In genomic region chr22:29265929-29266328, GRCh38 we compare ENCODE assay signal across 9 cellular contexts. TPM values are rescaled to one million over a fixed set of nuclear protein-coding genes. Genes with fewer than 3 reads are reported as not detected.
A peak's percentile ranks its signal among the peaks of the same experiment; 100 is the strongest.
DNase-seq lines count a peak whose midpoint lies in the region; ATAC-seq, FAIRE-seq and TF ChIP-seq lines count a peak whose summit lies in the region.
"Had no signal": no experiment of that assay in that cellular context is flagged by ENCODE, and none has a peak within 500 bp of the region (broad histone marks: within the 10 kb centered on the region; RNA-seq: fewer than 3 reads in every experiment).

No MANE protein-coding gene starts in this region.

- in situ Hi-C loops in K562 (cut with MboI) = no loop called here
- in situ Hi-C loops in brain microvascular endothelial cell (cut with HindIII; ENCODE audit: low pct_ligation_motif_present, low sequenced_read_pairs) = no loop called here

- POLR2A ChIA-PET in K562 (lab: Yijun Ruan, JAX) = interaction anchor here (0.8 to 2.9 kb wide), 3 partner anchors 11 to 270 kb away, joined by 3 to 9 read pairs (median 3); no protein-coding TSS in a partner anchor

- intact Hi-C loops in K562 (cut with micrococcal nuclease) = loop anchor here (10.0 kb wide), 1 partner anchor 381 kb away; the partner anchor contains the start of gene ZNRF3

- H3K27me3 ChIP-seq in K562 (ENCODE audit: control insufficient read depth in 2 of 2, insufficient read depth in 2 of 2, low read length in 2 of 2) (no peaks in the 10 kb centered on the region), neural cell (ENCODE audit: insufficient read depth, low read depth, low read length) (no peaks in the 10 kb centered on the region), brain microvascular endothelial cell (replicated peaks) (no peaks in the 10 kb centered on the region)

- H3K27ac ChIP-seq in KOPT-K1 (ENCODE audit: low read depth, low read length, poor library complexity, severe bottlenecking) (peak overlapping the region; percentile 98), K562 (ENCODE audit: extremely low read depth, low read depth, low read length) (peak overlapping the region; percentile 100), neural cell (ENCODE audit: low read length) (no peak overlapping the region), brain microvascular endothelial cell (no peak overlapping the region)

- H3K4me2 ChIP-seq in K562 (ENCODE audit: insufficient read depth, low read length) = peak overlapping the region; percentile 96
- no peak overlapping the region for H3K4me2 ChIP-seq in neural cell (ENCODE audit: low read length)

- H3K9me3 ChIP-seq in KOPT-K1 (ENCODE audit: insufficient read depth, low read length, poor library complexity, severe bottlenecking) (no peaks in the 10 kb centered on the region), K562 (replicated peaks; ENCODE audit: control insufficient read depth, insufficient read depth, low read depth, low read length) (no peaks in the 10 kb centered on the region), neural cell (ENCODE audit: low read length) (no peaks in the 10 kb centered on the region)

- H2AFZ ChIP-seq in K562 (ENCODE audit: low read depth, low read length) = no peak overlapping the region
- H2AFZ ChIP-seq in neural cell (ENCODE audit: low read depth, low read length) = no peak overlapping the region

- H3K4me3 ChIP-seq in K562 = peak overlapping the region; percentile 91; the same call in 1 of the 2 replicates
- H3K4me3 ChIP-seq in neural cell (ENCODE audit: low read length) = peak overlapping the region; percentile 91
- no peak overlapping the region for H3K4me3 ChIP-seq in brain microvascular endothelial cell (ENCODE audit: low read depth, low read length)

- peaks cover 47% of the 10 kb centered on the region for H3K36me3 ChIP-seq in KOPT-K1 (ENCODE audit: insufficient read depth, low read length)
- peaks cover 51% of the 10 kb centered on the region for H3K36me3 ChIP-seq in K562 (ENCODE audit: control insufficient read depth, insufficient read depth, low read length)
- H3K36me3 ChIP-seq in neural cell (ENCODE audit: insufficient read depth, low read length) = no peaks in the 10 kb centered on the region
- H3K36me3 ChIP-seq in brain microvascular endothelial cell (replicated peaks) = peaks cover 12% of the 10 kb centered on the region

- CTCF ChIA-PET in K562 (lab: Yijun Ruan, JAX; ENCODE audit: low intra/inter-chr PET ratio) = no interaction called here

- FAIRE-seq in K562 (lab: Jason Lieb, UNC) = no peak

- H3K9me1 ChIP-seq in K562 (ENCODE audit: control insufficient read depth, insufficient read depth, low read length) = peaks cover 3% of the 10 kb centered on the region

- BruUV-seq in K562 (replicated peaks; lab: Mats Ljungman, UMichigan) = no TSS peak

- 90% methylated on average over 3 of the region's 4 CpGs for WGBS in K562 (ENCODE audit: insufficient coverage, low coverage, missing lambda C conversion rate)

- TF ChIP-seq EP300 in K562 (IDR thresholded peaks at IDR 0.05; ENCODE audit: low read length) (no peak), neural cell (conservative IDR thresholded peaks at IDR 0.05; ENCODE audit: poor library complexity, severe bottlenecking) (no peak)

- H3K9ac ChIP-seq in K562 (ENCODE audit: insufficient read depth in 1 of 2, low read depth in 2 of 2, low read length in 2 of 2) (peak overlapping the region; percentile 100), neural cell (ENCODE audit: low read length) (no peak overlapping the region)

- no peak for ATAC-seq in K562

- TF ChIP-seq RAD21 in K562 (CRISPR knock-in tag; conservative IDR thresholded peaks at IDR 0.05 in 1 of 2, IDR thresholded peaks at IDR 0.05 in 1 of 2) = no peak
- TF ChIP-seq RAD21 in neural cell (conservative IDR thresholded peaks at IDR 0.05) = no peak

- no peaks in the 10 kb centered on the region for H3F3A ChIP-seq in neural cell (ENCODE audit: insufficient read depth, low read length, poor library complexity, severe bottlenecking)

- TF ChIP-seq POLR2A in K562 (conservative IDR thresholded peaks at IDR 0.05) = no peak

- H3K9me2 ChIP-seq in neural cell (ENCODE audit: insufficient read depth, low read length) = no peaks in the 10 kb centered on the region

- H4K20me1 ChIP-seq in K562 (replicated peaks; ENCODE audit: control insufficient read depth, insufficient read depth, low read length) (peaks cover 24% of the 10 kb centered on the region), neural cell (ENCODE audit: insufficient read depth) (peaks cover 15% of the 10 kb centered on the region)

- H3K4me1 ChIP-seq in K562 (replicated peaks in 1 of 2; ENCODE audit: control insufficient read depth in 2 of 2, insufficient read depth in 2 of 2, low read length in 2 of 2) = peaks cover 24 to 26% of the 10 kb centered on the region in 2 experiments; a peak in 4 of 5 replicates

- H3K79me2 ChIP-seq in K562 (ENCODE audit: control insufficient read depth, insufficient read depth, low read length) (peaks cover 54% of the 10 kb centered on the region), neural cell (replicated peaks; ENCODE audit: insufficient read depth, low read length) (peaks cover 45% of the 10 kb centered on the region)

- TF ChIP-seq CTCF in K562 (IDR thresholded peaks at IDR 0.05 in 2 of 3, conservative IDR thresholded peaks at IDR 0.05 in 1 of 3; ENCODE audit: insufficient read depth in 2 of 3, low read depth in 1 of 3, low read length in 3 of 3) (no peak), neural cell (IDR thresholded peaks at IDR 0.05; ENCODE audit: poor library complexity, severe bottlenecking) (no peak), brain microvascular endothelial cell (IDR thresholded peaks at IDR 0.05; ENCODE audit: low read depth, low read length, missing control alignments) (no peak)

- DNase-seq in EH (ENCODE audit: low read depth) (peak; percentile 19), K562 (ENCODE audit: extremely low read depth in 1 of 4, low spot score in 3 of 4) (no peak), DMS53 treated with DMSO at 0.1 percent for 48 hours (lab: John Stamatoyannopoulos, UW; ENCODE audit: unreplicated experiment) (no peak), brain microvascular endothelial cell (no peak), NOMO-1 treated with DMSO at 0.1 percent for 48 hours (lab: John Stamatoyannopoulos, UW; ENCODE audit: unreplicated experiment) (no peak)
- DNase-seq: amygdala had no signal

RNA-seq across cellular contexts. Expression of gene RHBDD3, which starts 1.9 kb away (rescaled TPM):
- total RNA-seq in K562 (2011; cell fraction: chromatin; rRNA removed; ENCODE audit: low replicate concordance) = 10.9 and 42.9 TPM in 2 replicates
- total RNA-seq in K562 (2011; cell fraction: nucleolus; rRNA removed) = 47.1 and 51.4 TPM in 2 replicates
- 27.9 and 28.5 TPM in 2 replicates for total RNA-seq in K562 (2011; cell fraction: nucleoplasm; rRNA removed)
- 30.9 and 37.1 TPM in 2 replicates for total RNA-seq in K562 (2014; rRNA removed)
- total RNA-seq in K562 (2014; rRNA removed; fragmentation: Illumina TruSeq; extraction: Trizol) = 7.3 and 8.5 TPM in 2 replicates
- 18.0 and 20.8 TPM in 2 replicates for total RNA-seq in K562 (2015; rRNA removed; fragmentation: Illumina TruSeq; extraction: Trizol)
- 29.9 and 30.3 TPM in 2 replicates for total RNA-seq in K562 (2021)
- polyA plus RNA-seq in K562 (2011; rRNA removed) = 14.0 and 17.4 TPM in 2 replicates
- polyA plus RNA-seq in K562 (2011; cell fraction: cytosol; rRNA removed) = 21.8 and 63.3 TPM in 2 replicates
- polyA plus RNA-seq in K562 (2011; cell fraction: nucleus; rRNA removed) = 18.2 and 35.0 TPM in 2 replicates
- 22.9 and 35.2 TPM in 2 replicates for polyA plus RNA-seq in K562 (2012)
- polyA plus RNA-seq in K562 (2014; fragmentation: Illumina TruSeq; extraction: Trizol) = 10.2 and 20.1 TPM in 2 replicates
- 1 to 10 TPM in 1 of 2 experiments, under 1 TPM in 1; 0.32 to 1.2 TPM for polyA plus RNA-seq in K562 (2014; fragmentation: Nextera tagmentation; extraction: Ambion mirVana)
- polyA plus RNA-seq in K562 (2014; rRNA removed) = 35.6 and 39.3 TPM in 2 replicates
- polyA minus RNA-seq in K562 (2011; rRNA and poly(A)+ RNA removed) = 2.8 and 5.3 TPM in 2 replicates
- 9.1 and 13.8 TPM in 2 replicates for polyA minus RNA-seq in K562 (2011; cell fraction: cytosol; rRNA and poly(A)+ RNA removed)
- 10.9 and 11.4 TPM in 2 replicates for polyA minus RNA-seq in K562 (2011; cell fraction: nucleus; rRNA and poly(A)+ RNA removed)
- polyA plus RNA-seq in neural cell = 114 and 135 TPM in 2 replicates
- 40.3 and 55.3 TPM in 2 replicates for polyA minus RNA-seq in neural cell

RNA-seq across cellular contexts. Expression of gene EWSR1, which starts 2.1 kb away (rescaled TPM):
- 290 and 407 TPM in 2 replicates for total RNA-seq in K562 (2011; cell fraction: chromatin; rRNA removed; ENCODE audit: low replicate concordance)
- total RNA-seq in K562 (2011; cell fraction: nucleolus; rRNA removed) = 162 and 182 TPM in 2 replicates
- total RNA-seq in K562 (2011; cell fraction: nucleoplasm; rRNA removed) = 269 and 319 TPM in 2 replicates
- total RNA-seq in K562 (2014; rRNA removed) (283 and 302 TPM in 2 replicates), K562 (2014; rRNA removed; fragmentation: Illumina TruSeq; extraction: Trizol) (131 and 132 TPM in 2 replicates), K562 (2015; rRNA removed; fragmentation: Illumina TruSeq; extraction: Trizol) (172 and 181 TPM in 2 replicates), K562 (2021) (233 and 254 TPM in 2 replicates)
- polyA plus RNA-seq in K562 (2011; rRNA removed) (239 and 279 TPM in 2 replicates), K562 (2014; fragmentation: Illumina TruSeq; extraction: Trizol) (375 and 450 TPM in 2 replicates), K562 (2014; fragmentation: Nextera tagmentation; extraction: Ambion mirVana) (100 to 1,000 TPM in 1 of 2 experiments, 10 to 100 TPM in 1; 83.3 to 101 TPM), K562 (2014; rRNA removed) (245 and 263 TPM in 2 replicates), neural cell (277 and 287 TPM in 2 replicates)
- 452 and 650 TPM in 2 replicates for polyA plus RNA-seq in K562 (2011; cell fraction: cytosol; rRNA removed)
- 519 and 665 TPM in 2 replicates for polyA plus RNA-seq in K562 (2011; cell fraction: nucleus; rRNA removed)
- 205 and 340 TPM in 2 replicates for polyA plus RNA-seq in K562 (2012)
- 228 and 290 TPM in 2 replicates for polyA minus RNA-seq in K562 (2011; rRNA and poly(A)+ RNA removed)
- polyA minus RNA-seq in K562 (2011; cell fraction: cytosol; rRNA and poly(A)+ RNA removed) = 181 and 192 TPM in 2 replicates
- polyA minus RNA-seq in K562 (2011; cell fraction: nucleus; rRNA and poly(A)+ RNA removed) = 106 and 173 TPM in 2 replicates
- 286 and 289 TPM in 2 replicates for polyA minus RNA-seq in neural cell

RNA-seq across cellular contexts. Expression of gene GAS2L1, which starts 40.5 kb away (rescaled TPM):
- 22.3 and 60.1 TPM in 2 replicates for total RNA-seq in K562 (2011; cell fraction: chromatin; rRNA removed; ENCODE audit: low replicate concordance)
- 28.4 and 30.7 TPM in 2 replicates for total RNA-seq in K562 (2011; cell fraction: nucleolus; rRNA removed)
- total RNA-seq in K562 (2011; cell fraction: nucleoplasm; rRNA removed) = 27.4 and 41.5 TPM in 2 replicates
- total RNA-seq in K562 (2014; rRNA removed) (7.0 and 9.5 TPM in 2 replicates), K562 (2014; rRNA removed; fragmentation: Illumina TruSeq; extraction: Trizol) (1.3 and 1.5 TPM in 2 replicates), K562 (2015; rRNA removed; fragmentation: Illumina TruSeq; extraction: Trizol) (4.8 and 5.4 TPM in 2 replicates), K562 (2021) (19.7 and 21.4 TPM in 2 replicates)
- polyA plus RNA-seq in K562 (2011; rRNA removed) (3.2 and 5.1 TPM in 2 replicates), K562 (2014; fragmentation: Illumina TruSeq; extraction: Trizol) (2.4 and 6.6 TPM in 2 replicates), K562 (2014; fragmentation: Nextera tagmentation; extraction: Ambion mirVana) (under 1 TPM; 0.56 to 0.94 TPM), K562 (2014; rRNA removed) (14.3 and 17.2 TPM in 2 replicates), neural cell (0.77 and 2.3 TPM in 2 replicates)
- polyA plus RNA-seq in K562 (2011; cell fraction: cytosol; rRNA removed) = 4.3 and 19.2 TPM in 2 replicates
- polyA plus RNA-seq in K562 (2011; cell fraction: nucleus; rRNA removed) = 22.5 and 43.5 TPM in 2 replicates
- 8.3 and 13.9 TPM in 2 replicates for polyA plus RNA-seq in K562 (2012)
- 0.66 and 3.1 TPM in 2 replicates for polyA minus RNA-seq in K562 (2011; rRNA and poly(A)+ RNA removed)
- 6.4 and 6.5 TPM in 2 replicates for polyA minus RNA-seq in K562 (2011; cell fraction: cytosol; rRNA and poly(A)+ RNA removed)
- 9.4 and 9.8 TPM in 2 replicates for polyA minus RNA-seq in K562 (2011; cell fraction: nucleus; rRNA and poly(A)+ RNA removed)
- 0.93 and 1.7 TPM in 2 replicates for polyA minus RNA-seq in neural cell

RNA-seq across cellular contexts. Expression of gene RASL10A, which starts 49.6 kb away (rescaled TPM):
- 1.7 TPM in 1 of 2 replicates, not detected in the other for total RNA-seq in K562 (2011; cell fraction: chromatin; rRNA removed; ENCODE audit: low replicate concordance)
- 1.3 and 1.6 TPM in 2 replicates for total RNA-seq in K562 (2011; cell fraction: nucleolus; rRNA removed)
- 0.95 and 1.1 TPM in 2 replicates for total RNA-seq in K562 (2011; cell fraction: nucleoplasm; rRNA removed)
- total RNA-seq in K562 (2014; rRNA removed) (0.53 and 0.95 TPM in 2 replicates), K562 (2014; rRNA removed; fragmentation: Illumina TruSeq; extraction: Trizol) (0.25 TPM in 1 of 2 replicates, not detected in the other), K562 (2015; rRNA removed; fragmentation: Illumina TruSeq; extraction: Trizol) (not detected in 2 replicates), K562 (2021) (0.49 and 0.60 TPM in 2 replicates)
- polyA plus RNA-seq in K562 (2011; rRNA removed) (0.37 and 0.40 TPM in 2 replicates), K562 (2014; fragmentation: Illumina TruSeq; extraction: Trizol) (not detected in 2 replicates), K562 (2014; fragmentation: Nextera tagmentation; extraction: Ambion mirVana) (under 1 TPM in 1 of 2 experiments, not detected in 1; 0.17 TPM), K562 (2014; rRNA removed) (0.54 and 1.2 TPM in 2 replicates), neural cell (0.26 and 3.0 TPM in 2 replicates)
- 0.10 and 2.2 TPM in 2 replicates for polyA plus RNA-seq in K562 (2011; cell fraction: cytosol; rRNA removed)
- 0.86 and 3.9 TPM in 2 replicates for polyA plus RNA-seq in K562 (2011; cell fraction: nucleus; rRNA removed)
- polyA plus RNA-seq in K562 (2012) = 0.29 and 0.35 TPM in 2 replicates
- not detected in 2 replicates for polyA minus RNA-seq in K562 (2011; rRNA and poly(A)+ RNA removed)
- not detected in 2 replicates for polyA minus RNA-seq in K562 (2011; cell fraction: cytosol; rRNA and poly(A)+ RNA removed)
- polyA minus RNA-seq in K562 (2011; cell fraction: nucleus; rRNA and poly(A)+ RNA removed) = 0.67 TPM in 1 of 2 replicates, not detected in the other
- polyA minus RNA-seq in neural cell = not detected in 2 replicates
- total RNA-seq: fibroblast of lung had no signal
- polyA plus RNA-seq: fibroblast of lung had no signal

Comparison
In these comparisons a context has a peak if more than half of its experiments do, and no peak if none do; other contexts are left out.
1. H3K27ac ChIP-seq: peak in KOPT-K1 (single experiment) and K562 (single experiment); none in neural cell (single experiment) and brain microvascular endothelial cell (single experiment).